19 cellular contexts compared by ENCODE assay signal in the genomic region with DNA sequence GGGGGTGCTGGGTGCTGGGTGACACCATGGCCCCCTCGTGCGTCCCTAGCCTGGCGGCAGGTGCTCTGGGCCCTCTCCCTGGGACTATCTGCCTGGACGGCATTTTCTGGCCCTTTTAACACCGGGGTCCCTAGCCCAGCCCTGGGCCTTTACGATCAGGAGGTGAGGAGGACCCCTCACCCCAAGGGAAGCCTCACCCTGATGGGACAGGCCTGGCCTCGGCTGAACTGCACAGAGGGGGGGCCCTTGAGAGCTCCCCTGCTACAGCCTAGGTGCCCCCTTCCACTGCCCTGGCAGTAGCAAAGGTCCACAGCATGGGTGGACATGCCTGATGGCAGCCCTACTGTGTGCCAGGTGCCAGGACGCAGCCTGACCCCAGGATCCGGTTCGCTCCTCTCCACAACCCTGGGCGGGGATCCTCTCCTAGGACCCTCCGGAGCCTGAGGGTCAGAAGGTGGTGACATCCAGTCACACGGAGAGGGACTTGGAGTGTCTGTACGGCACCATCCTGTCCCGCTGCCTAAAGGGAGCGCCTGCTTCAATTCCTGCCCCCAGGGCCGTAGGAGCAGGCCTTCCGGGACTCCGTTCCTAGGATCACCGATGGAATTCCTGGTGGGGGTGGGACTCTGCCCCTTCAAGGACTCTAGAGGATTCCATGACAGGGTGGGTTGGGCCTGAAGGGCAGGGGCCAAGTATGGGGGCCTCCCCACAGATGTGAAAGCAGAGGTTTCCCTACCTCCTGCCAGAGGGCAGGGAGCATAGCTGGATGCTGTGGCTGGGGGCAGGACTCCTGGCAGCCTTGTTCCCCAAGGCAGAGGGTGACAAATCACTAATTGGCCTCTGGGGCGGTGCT. TPM values are rescaled to one million over a fixed set of nuclear protein-coding genes. Genes with fewer than 3 reads are reported as not detected.
DNase-seq lines count a peak whose midpoint lies in the region; ATAC-seq and TF ChIP-seq lines count a peak whose summit lies in the region.
"Had no signal": no experiment of that assay in that cellular context is flagged by ENCODE, and none has a peak within 500 bp of the region (broad histone marks: within the 10 kb centered on the region; RNA-seq: fewer than 3 reads in every experiment).

No MANE protein-coding gene starts in this region.

- no peaks in the 10 kb centered on the region for H3K9me3 Mint-ChIP-seq in activated CD4-positive, alpha-beta memory T cell treated with anti-CD3 and anti-CD28 coated beads for 36 hours
- no peaks in the 10 kb centered on the region for H3K9me3 Mint-ChIP-seq in activated CD4-positive, alpha-beta memory T cell treated with anti-CD3 and anti-CD28 coated beads, Interleukin-2, amount 10 ng/mL, durations not matched to agents 7 days and 5 days

- no peaks in the 10 kb centered on the region for H3K27me3 Mint-ChIP-seq in activated CD4-positive, alpha-beta memory T cell treated with anti-CD3 and anti-CD28 coated beads for 36 hours
- H3K27me3 Mint-ChIP-seq in activated CD4-positive, alpha-beta memory T cell treated with anti-CD3 and anti-CD28 coated beads, Interleukin-2, amount 10 ng/mL, durations not matched to agents 7 days and 5 days = no peaks in the 10 kb centered on the region

- no peak for TF ChIP-seq POLR2A in Peyer's patch (IDR thresholded peaks at IDR 0.05)

- POLR2A ChIA-PET in activated CD4-positive, alpha-beta memory T cell treated with anti-CD3 and anti-CD28 coated beads for 36 hours (lab: Charles Lee) = no interaction called here
- POLR2A ChIA-PET in activated CD4-positive, alpha-beta memory T cell treated with anti-CD3 and anti-CD28 coated beads, Interleukin-2, amount 10 ng/mL, durations not matched to agents 7 days and 5 days (lab: Charles Lee) = no interaction called here

- no peaks in the 10 kb centered on the region for H3K36me3 Mint-ChIP-seq in activated CD4-positive, alpha-beta memory T cell treated with anti-CD3 and anti-CD28 coated beads for 36 hours
- H3K36me3 Mint-ChIP-seq in activated CD4-positive, alpha-beta memory T cell treated with anti-CD3 and anti-CD28 coated beads, Interleukin-2, amount 10 ng/mL, durations not matched to agents 7 days and 5 days (ENCODE audit: low read depth) = no peaks in the 10 kb centered on the region

- H3K4me1 ChIP-seq in Peyer's patch = peaks cover 0 to 24% (median 0%) of the 10 kb centered on the region in 4 donors

- H3K9me3 ChIP-seq in Peyer's patch = peaks cover 0 to 4% (median 0%) of the 10 kb centered on the region in 4 donors

- no peaks in the 10 kb centered on the region for H3K36me3 ChIP-seq in Peyer's patch

- no peak overlapping the region for H3K27ac Mint-ChIP-seq in activated CD4-positive, alpha-beta memory T cell treated with anti-CD3 and anti-CD28 coated beads for 36 hours
- H3K27ac Mint-ChIP-seq in activated CD4-positive, alpha-beta memory T cell treated with anti-CD3 and anti-CD28 coated beads, Interleukin-2, amount 10 ng/mL, durations not matched to agents 7 days and 5 days = no peak overlapping the region

- no peak for TF ChIP-seq CTCF in Peyer's patch (IDR thresholded peaks at IDR 0.05)

- H3K27ac ChIP-seq in Peyer's patch = peak overlapping the region in 3 of 4 donors; percentile 12 to 76 (median 40)
- H3K27ac ChIP-seq: SK-N-MC had no signal

- H3K4me1 Mint-ChIP-seq in activated CD4-positive, alpha-beta memory T cell treated with anti-CD3 and anti-CD28 coated beads for 36 hours (ENCODE audit: low read depth) = no peaks in the 10 kb centered on the region
- no peaks in the 10 kb centered on the region for H3K4me1 Mint-ChIP-seq in activated CD4-positive, alpha-beta memory T cell treated with anti-CD3 and anti-CD28 coated beads, Interleukin-2, amount 10 ng/mL, durations not matched to agents 7 days and 5 days

- H3K4me3 ChIP-seq in Peyer's patch = no peak overlapping the region
- H3K4me3 ChIP-seq: SK-N-MC had no signal

- ATAC-seq in left cardiac atrium (no peak), HG02588 (IDR thresholded peaks at IDR 0.05; ENCODE audit: unreplicated experiment) (no peak)
- ATAC-seq: PC-3; stimulated activated naive CD8-positive, alpha-beta T cell treated with anti-CD3 and anti-CD28 coated beads, Interleukin-15, Interleukin-2, amounts not matched to agents 100 U/mL and 50 U/mL, for 24 hours had no signal

- CTCF ChIA-PET in activated CD4-positive, alpha-beta memory T cell treated with anti-CD3 and anti-CD28 coated beads for 36 hours (lab: Charles Lee) = no interaction called here
- CTCF ChIA-PET in activated CD4-positive, alpha-beta memory T cell treated with anti-CD3 and anti-CD28 coated beads, Interleukin-2, amount 10 ng/mL, durations not matched to agents 7 days and 5 days (lab: Charles Lee) = no interaction called here

- H3K27me3 ChIP-seq in Peyer's patch = no peaks in the 10 kb centered on the region

- no peak overlapping the region for H3K4me3 Mint-ChIP-seq in activated CD4-positive, alpha-beta memory T cell treated with anti-CD3 and anti-CD28 coated beads for 36 hours
- H3K4me3 Mint-ChIP-seq in activated CD4-positive, alpha-beta memory T cell treated with anti-CD3 and anti-CD28 coated beads, Interleukin-2, amount 10 ng/mL, durations not matched to agents 7 days and 5 days = no peak overlapping the region

- peak; percentile 5 for DNase-seq in activated CD4-positive, alpha-beta memory T cell treated with anti-CD3 and anti-CD28 coated beads for 36 hours
- no peak for DNase-seq in activated CD4-positive, alpha-beta memory T cell treated with anti-CD3 and anti-CD28 coated beads, Interleukin-2, amount 10 ng/mL, durations not matched to agents 7 days and 5 days
- DNase-seq in Peyer's patch (peak in 2 of 3 donors; percentile 43 to 52), left cardiac atrium (peak; percentile 10), posterior vena cava (ENCODE audit: low spot score) (peak; percentile 71), COR-L47 (lab: John Stamatoyannopoulos, UW) (no peak), UCSD-AML1 (lab: John Stamatoyannopoulos, UW; ENCODE audit: unreplicated experiment) (no peak)
- DNase-seq: activated CD4-positive, alpha-beta T cell treated with anti-CD3 and anti-CD28 coated beads, Interleukin-2, amount 50 U/mL, for 4 hours; KG1; NCI-H1048; NCI-H526 treated with DMSO at 0.1 percent for 48 hours; occipital lobe; PC-3; stimulated activated CD4-positive, alpha-beta T cell treated with anti-CD3 and anti-CD28 coated beads, Interleukin-12 subunit alpha, Interleukin-12 subunit beta, amount 100 ng/mL, for 4 hours; stimulated activated naive CD8-positive, alpha-beta T cell treated with anti-CD3 and anti-CD28 coated beads, Interleukin-15, Interleukin-2, amounts not matched to agents 100 U/mL and 50 U/mL, for 24 hours had no signal

- intact Hi-C loops in activated CD4-positive, alpha-beta memory T cell treated with anti-CD3 and anti-CD28 coated beads for 36 hours (cut with micrococcal nuclease) = no loop called here
- intact Hi-C loops in left cardiac atrium (cut with DNase I) = loop anchor here in 1 of 2 donors (5.0 to 10.0 kb wide), 2 partner anchors 93 to 320 kb away; no protein-coding TSS in a partner anchor
- intact Hi-C loops in posterior vena cava (cut with DNase I) = no loop called here

RNA-seq across cellular contexts. Expression of gene TH, which starts 33.0 kb away (rescaled TPM):
- not detected for total RNA-seq in activated CD4-positive, alpha-beta memory T cell treated with anti-CD3 and anti-CD28 coated beads for 36 hours
- total RNA-seq in activated CD4-positive, alpha-beta memory T cell treated with anti-CD3 and anti-CD28 coated beads, Interleukin-2, amount 10 ng/mL, durations not matched to agents 7 days and 5 days = not detected
- total RNA-seq in Peyer's patch = 1 to 10 TPM in 1 of 4 donors, not detected in 3; 1.7 TPM
- not detected for total RNA-seq in left cardiac atrium
- under 1 TPM in 1 of 2 donors, not detected in 1; 0.67 TPM for total RNA-seq in posterior vena cava
- total RNA-seq: A673, occipital lobe had no signal

RNA-seq across cellular contexts. Expression of gene INS, which starts 43.6 kb away (rescaled TPM):
- not detected for total RNA-seq in activated CD4-positive, alpha-beta memory T cell treated with anti-CD3 and anti-CD28 coated beads for 36 hours
- total RNA-seq in activated CD4-positive, alpha-beta memory T cell treated with anti-CD3 and anti-CD28 coated beads, Interleukin-2, amount 10 ng/mL, durations not matched to agents 7 days and 5 days = not detected
- total RNA-seq in Peyer's patch (not detected), left cardiac atrium (not detected), posterior vena cava (not detected)
- total RNA-seq: A673, dermis microvascular lymphatic vessel endothelial cell, occipital lobe, PC-3 had no signal

Comparison
In these comparisons a context has a peak if more than half of its experiments do, and no peak if none do; other contexts are left out.
1. DNase-seq: peak in activated CD4-positive, alpha-beta memory T cell treated with anti-CD3 and anti-CD28 coated beads for 36 hours (single experiment), Peyer's patch (2 of 3), left cardiac atrium (single experiment) and posterior vena cava (single experiment); none in activated CD4-positive, alpha-beta memory T cell treated with anti-CD3 and anti-CD28 coated beads, Interleukin-2, amount 10 ng/mL, durations not matched to agents 7 days and 5 days (single experiment), COR-L47 (single experiment) and UCSD-AML1 (single experiment).